8 cellular contexts compared by ENCODE assay signal in the genomic region with DNA sequence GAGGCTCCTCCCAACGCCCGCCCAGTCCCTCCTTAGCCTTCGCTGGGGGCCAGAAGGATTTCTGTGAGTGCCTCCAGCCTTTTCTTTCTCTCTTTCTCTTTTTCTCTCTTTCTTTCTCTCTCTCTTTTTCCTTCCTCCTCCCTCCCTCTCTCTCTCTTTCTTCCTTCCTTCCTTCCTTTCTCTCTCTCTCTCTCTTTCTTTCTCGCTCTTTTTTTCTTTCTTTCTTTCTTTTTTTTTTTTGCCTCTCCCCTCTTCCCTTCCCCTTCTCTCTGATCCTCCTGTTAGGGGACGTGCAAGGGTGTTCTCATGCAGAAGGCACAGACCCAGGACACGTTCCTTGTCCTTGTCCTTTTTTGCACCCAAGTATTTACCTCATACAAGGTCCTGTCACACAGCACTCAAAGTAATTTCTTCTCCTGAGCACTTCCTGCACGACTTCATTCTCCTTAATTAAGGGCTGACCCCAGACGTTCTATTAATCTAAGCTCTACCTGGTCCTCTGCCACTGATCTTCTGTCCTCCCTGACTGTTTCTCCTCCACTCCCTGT. TPM values are rescaled to one million over a fixed set of nuclear protein-coding genes. Genes with fewer than 3 reads are reported as not detected.
DNase-seq lines count a peak whose midpoint lies in the region; ATAC-seq and TF ChIP-seq lines count a peak whose summit lies in the region.

No MANE protein-coding gene starts in this region.

- no peak for TF ChIP-seq POLR2A in upper lobe of left lung (IDR thresholded peaks at IDR 0.05)

- intact Hi-C loops in lower lobe of right lung (cut with DNase I), result no loop called here

- H3K27ac ChIP-seq in lower lobe of right lung, result peak overlapping the region; percentile 75
- no peak overlapping the region for H3K27ac ChIP-seq in upper lobe of left lung

- TF ChIP-seq CTCF in lower lobe of right lung (IDR thresholded peaks at IDR 0.05), result no peak
- TF ChIP-seq CTCF in upper lobe of left lung (IDR thresholded peaks at IDR 0.05), result no peak

- H3K9me3 ChIP-seq in adipocyte (ENCODE audit: control insufficient read depth, low read length), result no peaks in the 10 kb centered on the region
- no peaks in the 10 kb centered on the region for H3K9me3 ChIP-seq in lower lobe of right lung
- no peaks in the 10 kb centered on the region for H3K9me3 ChIP-seq in upper lobe of left lung

- no peaks in the 10 kb centered on the region for H3K36me3 ChIP-seq in adipocyte (ENCODE audit: control insufficient read depth, insufficient read depth, low read length, severe bottlenecking)
- H3K36me3 ChIP-seq in lower lobe of right lung, result no peaks in the 10 kb centered on the region
- no peaks in the 10 kb centered on the region for H3K36me3 ChIP-seq in upper lobe of left lung

- TF ChIP-seq EP300 in upper lobe of left lung (IDR thresholded peaks at IDR 0.05), result no peak

- ATAC-seq in lower lobe of right lung, result no peak
- ATAC-seq in upper lobe of left lung (ENCODE audit: low FRiP score in 2 of 2), result no peak
- no peak for ATAC-seq in HG03095 (IDR thresholded peaks at IDR 0.05; ENCODE audit: unreplicated experiment)
- ATAC-seq in HG03045 (IDR thresholded peaks at IDR 0.05; ENCODE audit: unreplicated experiment), result no peak
- no peak for ATAC-seq in GM21515 (IDR thresholded peaks at IDR 0.05; ENCODE audit: unreplicated experiment)

- H3K4me3 ChIP-seq in adipocyte (ENCODE audit: low read length) (peak overlapping the region; percentile 92), lower lobe of right lung (peak overlapping the region; percentile 70), upper lobe of left lung (peak overlapping the region; percentile 39 to 84 (median 70))

- H3K9ac ChIP-seq in adipocyte (ENCODE audit: low read length), result peak overlapping the region; percentile 89

- H3K27me3 ChIP-seq in adipocyte (replicated peaks; ENCODE audit: control insufficient read depth, insufficient read depth, low read length) (no peaks in the 10 kb centered on the region), lower lobe of right lung (ENCODE audit: low read depth) (no peaks in the 10 kb centered on the region), upper lobe of left lung (peaks cover 0 to 5% (median 0%) of the 10 kb centered on the region in 4 donors)

- H3K4me1 ChIP-seq in adipocyte (ENCODE audit: control insufficient read depth, insufficient read depth, low read length) (peaks cover 19% of the 10 kb centered on the region), lower lobe of right lung (peaks cover 10% of the 10 kb centered on the region), upper lobe of left lung (peaks cover 9 to 11% (median 10%) of the 10 kb centered on the region in 4 donors)

- peak; percentile 53 to 64 for DNase-seq in stimulated activated CD4-positive, alpha-beta T cell treated with anti-CD3 and anti-CD28 coated beads, Interleukin-15, amount 100 ng/mL, for 48 hours (ENCODE audit: low read depth in 2 of 2)
- DNase-seq in stimulated activated CD4-positive, alpha-beta T cell treated with anti-CD3 and anti-CD28 coated beads, Interleukin-2, amount 100 ng/mL, for 48 hours, result no peak
- DNase-seq in adipocyte (ENCODE audit: low read depth) (no peak), lower lobe of right lung (no peak), upper lobe of left lung (no peak)

- 4 to 7% methylated on average over 5 to 8 of the region's 8 CpGs for WGBS in upper lobe of left lung, 2 donors

RNA-seq across cellular contexts. Expression of a gene that starts 0.3 kb away (rescaled TPM):
- total RNA-seq in lower lobe of right lung, result 11.3 TPM
- total RNA-seq in upper lobe of left lung, result 10 to 100 TPM in 3 of 6 donors, 1 to 10 TPM in 3; 8.2 to 27.2 (median 14.5) TPM

RNA-seq across cellular contexts. Expression of a gene that starts 31.7 kb away (rescaled TPM):
- total RNA-seq in lower lobe of right lung, result 9.2 TPM
- total RNA-seq in upper lobe of left lung, result 10 to 100 TPM in 4 of 6 donors, 1 to 10 TPM in 2; 6.0 to 22.0 (median 12.9) TPM

Comparison
In these comparisons a context has a peak if more than half of its experiments do, and no peak if none do; other contexts are left out.
1. DNase-seq: peak in stimulated activated CD4-positive, alpha-beta T cell treated with anti-CD3 and anti-CD28 coated beads, Interleukin-15, amount 100 ng/mL, for 48 hours (2 of 2); none in stimulated activated CD4-positive, alpha-beta T cell treated with anti-CD3 and anti-CD28 coated beads, Interleukin-2, amount 100 ng/mL, for 48 hours (0 of 2), adipocyte (single experiment), lower lobe of right lung (single experiment) and upper lobe of left lung (0 of 2).
2. Peak in every context shown above with its lines, with median percentiles within 50 percentile points of each other: H3K4me3 ChIP-seq.